Comparison of ENCODE assay signal across 2 cellular contexts in the genomic region with DNA sequence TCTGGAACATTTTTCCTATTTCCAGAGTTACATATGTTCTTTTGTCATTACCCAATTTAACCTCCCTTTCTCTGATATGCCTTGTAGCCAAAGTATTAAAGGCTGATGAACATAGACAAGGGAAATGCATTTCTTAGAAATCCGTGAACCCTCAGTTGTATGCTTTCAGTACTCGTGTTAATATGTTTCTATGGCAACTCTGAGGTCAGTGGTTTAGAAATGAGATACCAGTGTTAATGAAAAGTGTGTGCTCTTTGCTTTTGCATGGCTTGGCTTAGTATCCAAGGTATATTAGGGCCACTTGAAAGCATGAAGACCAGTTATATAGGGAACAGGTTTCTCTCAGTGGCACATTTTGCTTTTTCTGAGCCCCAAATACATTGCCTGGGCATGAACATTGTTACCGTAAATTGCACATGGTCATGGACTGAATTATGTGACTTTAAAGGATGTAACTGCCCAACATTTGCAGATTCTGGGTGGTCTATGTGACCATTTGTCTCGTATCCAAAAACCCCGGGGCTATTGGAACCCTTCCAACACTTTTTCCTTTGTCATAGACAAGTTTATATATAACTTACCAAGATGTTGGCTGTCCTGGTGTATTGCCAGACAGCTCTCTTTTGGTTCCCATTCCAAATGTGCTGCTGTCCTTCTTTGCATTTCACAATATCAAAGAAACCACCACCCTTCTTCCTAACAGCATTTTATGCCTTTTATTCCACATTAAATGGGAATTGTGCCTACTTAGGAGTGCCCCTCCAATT.
TF ChIP-seq lines count a peak whose summit lies in the region.

No MANE protein-coding gene starts in this region.

TF ChIP-seq in GM12891, 5 proteins besides CTCF, POLR2A, EP300 and RAD21:
- TF ChIP-seq POU2F2 (IDR thresholded peaks at IDR 0.05; ENCODE audit: low read depth, low read length) (no peak), TAF1 (IDR thresholded peaks at IDR 0.05; ENCODE audit: low read depth, low read length) (no peak), PAX5 (IDR thresholded peaks at IDR 0.05; ENCODE audit: insufficient read depth, low read length, severe bottlenecking) (no peak), SPI1 (IDR thresholded peaks at IDR 0.05; ENCODE audit: low read depth, low read length) (no peak), POLR2AphosphoS5 (IDR thresholded peaks at IDR 0.05; ENCODE audit: low read depth, low read length) (no peak)

TF ChIP-seq in HepG2, 621 proteins besides CTCF, POLR2A, EP300 and RAD21:
- TF ChIP-seq NCOA5 (CRISPR knock-in tag; IDR thresholded peaks at IDR 0.05) (no peak), CBX1 (IDR thresholded peaks at IDR 0.05; ENCODE audit: low read depth) (no peak)
- TF ChIP-seq, protein P1, sequence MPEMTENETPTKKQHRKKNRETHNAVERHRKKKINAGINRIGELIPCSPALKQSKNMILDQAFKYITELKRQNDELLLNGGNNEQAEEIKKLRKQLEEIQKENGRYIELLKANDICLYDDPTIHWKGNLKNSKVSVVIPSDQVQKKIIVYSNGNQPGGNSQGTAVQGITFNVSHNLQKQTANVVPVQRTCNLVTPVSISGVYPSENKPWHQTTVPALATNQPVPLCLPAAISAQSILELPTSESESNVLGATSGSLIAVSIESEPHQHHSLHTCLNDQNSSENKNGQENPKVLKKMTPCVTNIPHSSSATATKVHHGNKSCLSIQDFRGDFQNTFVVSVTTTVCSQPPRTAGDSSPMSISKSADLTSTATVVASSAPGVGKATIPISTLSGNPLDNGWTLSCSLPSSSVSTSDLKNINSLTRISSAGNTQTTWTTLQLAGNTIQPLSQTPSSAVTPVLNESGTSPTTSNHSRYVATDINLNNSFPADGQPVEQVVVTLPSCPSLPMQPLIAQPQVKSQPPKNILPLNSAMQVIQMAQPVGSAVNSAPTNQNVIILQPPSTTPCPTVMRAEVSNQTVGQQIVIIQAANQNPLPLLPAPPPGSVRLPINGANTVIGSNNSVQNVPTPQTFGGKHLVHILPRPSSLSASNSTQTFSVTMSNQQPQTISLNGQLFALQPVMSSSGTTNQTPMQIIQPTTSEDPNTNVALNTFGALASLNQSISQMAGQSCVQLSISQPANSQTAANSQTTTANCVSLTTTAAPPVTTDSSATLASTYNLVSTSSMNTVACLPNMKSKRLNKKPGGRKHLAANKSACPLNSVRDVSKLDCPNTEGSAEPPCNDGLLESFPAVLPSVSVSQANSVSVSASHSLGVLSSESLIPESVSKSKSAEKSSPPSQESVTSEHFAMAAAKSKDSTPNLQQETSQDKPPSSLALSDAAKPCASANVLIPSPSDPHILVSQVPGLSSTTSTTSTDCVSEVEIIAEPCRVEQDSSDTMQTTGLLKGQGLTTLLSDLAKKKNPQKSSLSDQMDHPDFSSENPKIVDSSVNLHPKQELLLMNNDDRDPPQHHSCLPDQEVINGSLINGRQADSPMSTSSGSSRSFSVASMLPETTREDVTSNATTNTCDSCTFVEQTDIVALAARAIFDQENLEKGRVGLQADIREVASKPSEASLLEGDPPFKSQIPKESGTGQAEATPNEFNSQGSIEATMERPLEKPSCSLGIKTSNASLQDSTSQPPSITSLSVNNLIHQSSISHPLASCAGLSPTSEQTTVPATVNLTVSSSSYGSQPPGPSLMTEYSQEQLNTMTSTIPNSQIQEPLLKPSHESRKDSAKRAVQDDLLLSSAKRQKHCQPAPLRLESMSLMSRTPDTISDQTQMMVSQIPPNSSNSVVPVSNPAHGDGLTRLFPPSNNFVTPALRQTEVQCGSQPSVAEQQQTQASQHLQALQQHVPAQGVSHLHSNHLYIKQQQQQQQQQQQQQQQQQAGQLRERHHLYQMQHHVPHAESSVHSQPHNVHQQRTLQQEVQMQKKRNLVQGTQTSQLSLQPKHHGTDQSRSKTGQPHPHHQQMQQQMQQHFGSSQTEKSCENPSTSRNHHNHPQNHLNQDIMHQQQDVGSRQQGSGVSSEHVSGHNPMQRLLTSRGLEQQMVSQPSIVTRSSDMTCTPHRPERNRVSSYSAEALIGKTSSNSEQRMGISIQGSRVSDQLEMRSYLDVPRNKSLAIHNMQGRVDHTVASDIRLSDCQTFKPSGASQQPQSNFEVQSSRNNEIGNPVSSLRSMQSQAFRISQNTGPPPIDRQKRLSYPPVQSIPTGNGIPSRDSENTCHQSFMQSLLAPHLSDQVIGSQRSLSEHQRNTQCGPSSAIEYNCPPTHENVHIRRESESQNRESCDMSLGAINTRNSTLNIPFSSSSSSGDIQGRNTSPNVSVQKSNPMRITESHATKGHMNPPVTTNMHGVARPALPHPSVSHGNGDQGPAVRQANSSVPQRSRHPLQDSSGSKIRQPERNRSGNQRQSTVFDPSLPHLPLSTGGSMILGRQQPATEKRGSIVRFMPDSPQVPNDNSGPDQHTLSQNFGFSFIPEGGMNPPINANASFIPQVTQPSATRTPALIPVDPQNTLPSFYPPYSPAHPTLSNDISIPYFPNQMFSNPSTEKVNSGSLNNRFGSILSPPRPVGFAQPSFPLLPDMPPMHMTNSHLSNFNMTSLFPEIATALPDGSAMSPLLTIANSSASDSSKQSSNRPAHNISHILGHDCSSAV (CRISPR knock-in tag; IDR thresholded peaks at IDR 0.05; ENCODE audit: borderline replicate concordance), result no peak
